Comparison of ENCODE assay signal across 8 cellular contexts in genomic region chr4:88284378-88285234, GRCh38. TPM values are rescaled to one million over a fixed set of nuclear protein-coding genes. Genes with fewer than 3 reads are reported as not detected.
A peak's percentile ranks its signal among the peaks of the same experiment; 100 is the strongest.
DNase-seq lines count a peak whose midpoint lies in the region; TF ChIP-seq lines count a peak whose summit lies in the region.

PPM1K (minus strand) TSS chr4:88284561; CDS start chr4:88278583, 5,978 bp downstream.

- TF ChIP-seq CTCF in GM20000 (IDR thresholded peaks at IDR 0.05; ENCODE audit: extremely low read depth, missing control alignments), result no peak

- DNase-seq in COLO668 (lab: John Stamatoyannopoulos, UW; ENCODE audit: unreplicated experiment), result peak; percentile 99
- DNase-seq in GM20000 (ENCODE audit: low spot score), result peak; percentile 93
- DNase-seq in HT-29 (ENCODE audit: low spot score), result peak; percentile 98
- DNase-seq in NOMO-1 (lab: John Stamatoyannopoulos, UW; ENCODE audit: unreplicated experiment in 2 of 2), result peak; percentile 97 to 98
- DNase-seq in effector CD8-positive, alpha-beta T cell (lab: John Stamatoyannopoulos, UW), result peak; percentile 97
- peak; percentile 99 for DNase-seq in lung microvascular endothelial cell (ENCODE audit: low read depth in 2 of 2)
- peak; percentile 96 to 98 (median 97) for DNase-seq in stimulated activated CD4-positive, alpha-beta T cell treated with anti-CD3 and anti-CD28 coated beads, TNF-alpha, amount 100 ng/mL, for 48 hours (ENCODE audit: low read depth in 3 of 3)

- POLR2A ChIA-PET in activated CD8-positive, alpha-beta memory T cell treated with anti-CD3 and anti-CD28 coated beads for 36 hours (lab: Charles Lee), result interaction anchor here (0.6 to 2.2 kb wide), 10 partner anchors 36 to 998 kb away, joined by 3 to 17 read pairs (median 6); partner anchors contain the start of genes HERC5, HERC6 and PYURF

- CTCF ChIA-PET in activated CD8-positive, alpha-beta memory T cell treated with anti-CD3 and anti-CD28 coated beads for 36 hours (lab: Charles Lee), result interaction anchor here (0.7 to 1.4 kb wide), 2 partner anchors 172 to 231 kb away, joined by 3 read pairs; partner anchors contain the start of gene HERC5

RNA-seq across cellular contexts. Expression of gene PPM1K, which starts in this region (rescaled TPM):
- 4.1 and 11.0 TPM in 2 replicates for total RNA-seq in HT-29 (2014; rRNA removed; shearing (Covaris generic))
- total RNA-seq in activated CD8-positive, alpha-beta memory T cell treated with anti-CD3 and anti-CD28 coated beads for 36 hours, result 10 to 100 TPM; 38.1 to 42.3 TPM
- total RNA-seq in lung microvascular endothelial cell, result 2.0 and 2.6 TPM in 2 replicates

Comparison
In these comparisons a context has a peak if more than half of its experiments do, and no peak if none do; other contexts are left out.
1. Peak in every context shown above with its lines: DNase-seq.